In genomic region chr5:9108156-9108555, GRCh38 we compare ENCODE assay signal across 20 cellular contexts.
"Had no signal": no experiment of that assay in that cellular context is flagged by ENCODE, and none has a peak within 500 bp of the region (broad histone marks: within the 10 kb centered on the region; RNA-seq: fewer than 3 reads in every experiment).

No MANE protein-coding gene starts in this region.

- DNase-seq: activated CD4-positive, alpha-beta memory T cell treated with anti-CD3 and anti-CD28 coated beads, Interleukin-2, amount 10 ng/mL, durations not matched to agents 7 days and 5 days; activated CD4-positive, alpha-beta T cell treated with anti-CD3 and anti-CD28 coated beads for 48 hours; activated CD4-positive, CD25-positive, alpha-beta regulatory T cell; activated CD8-positive, alpha-beta memory T cell treated with anti-CD3 and anti-CD28 coated beads, Interleukin-2, amount 10 ng/mL, durations not matched to agents 7 days and 5 days; cerebellar nuclear complex; cortex of kidney; foreskin melanocyte; hypothalamus; natural killer cell; nucleus accumbens; stimulated activated CD4-positive, alpha-beta T cell treated with anti-CD3 and anti-CD28 coated beads, Interleukin-4, amount 100 ng/mL, for 24 hours; stomach; T1000; testis; upper lobe of left lung had no signal

- H3K4me3 ChIP-seq: esophagus muscularis mucosa, lung, stomach, testis, upper lobe of left lung had no signal

- ATAC-seq: activated CD8-positive, alpha-beta memory T cell treated with anti-CD3 and anti-CD28 coated beads, Interleukin-2, amount 10 ng/mL, durations not matched to agents 7 days and 5 days; left lobe of liver; natural killer cell; sciatic nerve; stimulated activated effector memory CD8-positive, alpha-beta T cell treated with anti-CD3 and anti-CD28 coated beads, Interleukin-12 subunit alpha, Interleukin-12 subunit beta, amount 100 ng/mL, for 72 hours had no signal
